ENCODE assay signal across 28 cellular contexts in genomic region chr7:97671571-97671970, GRCh38.
"Had no signal": no experiment of that assay in that cellular context is flagged by ENCODE, and none has a peak within 500 bp of the region (broad histone marks: within the 10 kb centered on the region; RNA-seq: fewer than 3 reads in every experiment).

No MANE protein-coding gene starts in this region.

- H3K4me3 ChIP-seq: left lung, lower lobe of right lung, mucosa of descending colon, ovary, right atrium auricular region, right lobe of liver, smooth muscle cell, tibial nerve, uterus had no signal

- H3K27ac ChIP-seq: left lung, lower lobe of right lung, ovary, right atrium auricular region, right lobe of liver, tibial nerve, uterus had no signal

- H3K27me3 Mint-ChIP-seq: progenitor cell of endocrine pancreas; stimulated activated memory B cell treated with anti-CD40 and anti-IgM and Interleukin-4, amounts not matched to agents 10 μg/mL and 1 μg/mL and 100 μg/mL, for 72 hours had no signal

- H3K36me3 ChIP-seq: left lung, lower lobe of right lung, ovary, right atrium auricular region, right lobe of liver, tibial nerve, uterus had no signal

- H3K4me1 ChIP-seq: left lung, lower lobe of right lung, right atrium auricular region, right lobe of liver, tibial nerve, uterus had no signal

- DNase-seq: hypothalamus; immature natural killer cell; kidney; left colon; left lung; lower lobe of right lung; mesendoderm; midbrain; mucosa of descending colon; naive thymus-derived CD4-positive, alpha-beta T cell; ovary; right lobe of liver; stimulated activated CD4-positive, alpha-beta T cell treated with anti-CD3 and anti-CD28 coated beads, Interleukin-1b, Interleukin-23, amount 100 ng/mL, for 48 hours; stimulated activated CD4-positive, alpha-beta T cell treated with anti-CD3 and anti-CD28 coated beads, Interleukin-2, amount 100 ng/mL, for 48 hours; stimulated activated CD4-positive, alpha-beta T cell treated with anti-CD3 and anti-CD28 coated beads, Interleukin-4, amount 100 ng/mL, for 4 hours; stimulated activated CD8-positive, alpha-beta memory T cell treated with anti-CD3 and anti-CD28 coated beads, Interleukin-4, amount 100 ng/mL, for 48 hours; stimulated activated naive CD4-positive, alpha-beta T cell treated with Interleukin-2 at 50 U/mL for 16 hours; stimulated activated naive CD8-positive, alpha-beta T cell treated with anti-CD3 and anti-CD28 coated beads, Interleukin-15, amount 100 ng/mL, for 72 hours; substantia nigra; uterus had no signal

- H3K27ac Mint-ChIP-seq: immature natural killer cell; naive thymus-derived CD4-positive, alpha-beta T cell; natural killer cell treated with Interleukin-12 subunit alpha and Interleukin-12 subunit beta and Interleukin-15 and Interleukin-18, amount 100 ng/mL, for 72 hours; progenitor cell of endocrine pancreas; stimulated activated memory B cell treated with anti-CD40 and anti-IgM and Interleukin-4, amounts not matched to agents 10 μg/mL and 1 μg/mL and 100 μg/mL, for 72 hours; stimulated activated naive CD8-positive, alpha-beta T cell treated with anti-CD3 and anti-CD28 coated beads, Interleukin-15, amount 100 ng/mL, for 72 hours; type B pancreatic cell had no signal

- H3K27me3 ChIP-seq: left lung, ovary, right atrium auricular region, right lobe of liver, tibial nerve, uterus had no signal

- ATAC-seq: left colon; left lung; lower lobe of right lung; mucosa of descending colon; naive thymus-derived CD4-positive, alpha-beta T cell; natural killer cell treated with Interleukin-12 subunit alpha and Interleukin-12 subunit beta and Interleukin-15 and Interleukin-18, amount 100 ng/mL, for 72 hours; right lobe of liver; stimulated activated memory B cell treated with anti-CD40 and anti-IgM and Interleukin-4, amounts not matched to agents 10 μg/mL and 1 μg/mL and 100 μg/mL, for 72 hours; stimulated activated naive CD8-positive, alpha-beta T cell treated with anti-CD3 and anti-CD28 coated beads, Interleukin-15, amount 100 ng/mL, for 72 hours had no signal

- FAIRE-seq: islet of Langerhans had no signal

- H3K9me3 Mint-ChIP-seq: immature natural killer cell; stimulated activated memory B cell treated with anti-CD40 and anti-IgM and Interleukin-4, amounts not matched to agents 10 μg/mL and 1 μg/mL and 100 μg/mL, for 72 hours; stimulated activated naive CD8-positive, alpha-beta T cell treated with anti-CD3 and anti-CD28 coated beads, Interleukin-15, amount 100 ng/mL, for 72 hours; type B pancreatic cell had no signal

- H3K9me3 ChIP-seq: left lung, lower lobe of right lung, mucosa of descending colon, ovary, right atrium auricular region, right lobe of liver, tibial nerve, uterus had no signal

- H3K4me3 Mint-ChIP-seq: immature natural killer cell; naive thymus-derived CD4-positive, alpha-beta T cell; natural killer cell treated with Interleukin-12 subunit alpha and Interleukin-12 subunit beta and Interleukin-15 and Interleukin-18, amount 100 ng/mL, for 72 hours; stimulated activated memory B cell treated with anti-CD40 and anti-IgM and Interleukin-4, amounts not matched to agents 10 μg/mL and 1 μg/mL and 100 μg/mL, for 72 hours; stimulated activated naive CD8-positive, alpha-beta T cell treated with anti-CD3 and anti-CD28 coated beads, Interleukin-15, amount 100 ng/mL, for 72 hours; type B pancreatic cell had no signal

- H3K36me3 Mint-ChIP-seq: immature natural killer cell; naive thymus-derived CD4-positive, alpha-beta T cell; natural killer cell treated with Interleukin-12 subunit alpha and Interleukin-12 subunit beta and Interleukin-15 and Interleukin-18, amount 100 ng/mL, for 72 hours; stimulated activated memory B cell treated with anti-CD40 and anti-IgM and Interleukin-4, amounts not matched to agents 10 μg/mL and 1 μg/mL and 100 μg/mL, for 72 hours; type B pancreatic cell had no signal

- H3K4me1 Mint-ChIP-seq: immature natural killer cell; naive thymus-derived CD4-positive, alpha-beta T cell; stimulated activated memory B cell treated with anti-CD40 and anti-IgM and Interleukin-4, amounts not matched to agents 10 μg/mL and 1 μg/mL and 100 μg/mL, for 72 hours; stimulated activated naive CD8-positive, alpha-beta T cell treated with anti-CD3 and anti-CD28 coated beads, Interleukin-15, amount 100 ng/mL, for 72 hours had no signal
